8 cellular contexts compared by ENCODE assay signal in genomic region chr12:14111230-14111865, GRCh38.
DNase-seq lines count a peak whose midpoint lies in the region; ATAC-seq and TF ChIP-seq lines count a peak whose summit lies in the region.

No MANE protein-coding gene starts in this region.

- DNase-seq in A673 (ENCODE audit: low spot score) (peak; percentile 22), glutamatergic neuron (no peak), DMS114 treated with DMSO at 0.1 percent for 48 hours (lab: John Stamatoyannopoulos, UW; ENCODE audit: unreplicated experiment) (no peak)
- DNase-seq in activated CD4-positive, alpha-beta T cell treated with anti-CD3 and anti-CD28 coated beads for 4 hours, result no peak

- H3K9me3 Mint-ChIP-seq in nephron, result peaks cover under 1% of the 10 kb centered on the region
- peaks cover 3% of the 10 kb centered on the region for H3K9me3 Mint-ChIP-seq in glutamatergic neuron (ENCODE audit: unreplicated experiment)

- H3K9me3 ChIP-seq in A673 (ENCODE audit: low read depth, low read length, poor library complexity, severe bottlenecking) (no peaks in the 10 kb centered on the region), OCI-LY1 (ENCODE audit: low read length) (no peaks in the 10 kb centered on the region)

- H3K36me3 Mint-ChIP-seq in nephron (ENCODE audit: low read depth), result no peaks in the 10 kb centered on the region
- no peaks in the 10 kb centered on the region for H3K36me3 Mint-ChIP-seq in glutamatergic neuron (ENCODE audit: unreplicated experiment)

- CTCF ChIA-PET in A673 (lab: Charles Lee), result no interaction called here

- H3K27ac Mint-ChIP-seq in nephron, result no peak overlapping the region
- H3K27ac Mint-ChIP-seq in glutamatergic neuron (ENCODE audit: unreplicated experiment), result no peak overlapping the region

- H3K27me3 Mint-ChIP-seq in nephron (ENCODE audit: low read depth) (no peaks in the 10 kb centered on the region), glutamatergic neuron (ENCODE audit: unreplicated experiment) (no peaks in the 10 kb centered on the region)

- no peaks in the 10 kb centered on the region for H3F3A ChIP-seq in OCI-LY1 (ENCODE audit: insufficient read depth, low read length)

- no peaks in the 10 kb centered on the region for H3K9me2 ChIP-seq in OCI-LY1 (ENCODE audit: low read depth, low read length)

- peak overlapping the region; percentile 45 for H3K9ac ChIP-seq in OCI-LY1 (ENCODE audit: low read length)

- POLR2A ChIA-PET in A673 (lab: Charles Lee; ENCODE audit: low non-redundant PET), result no interaction called here

- no peak overlapping the region for H3K4me3 Mint-ChIP-seq in nephron
- no peak overlapping the region for H3K4me3 Mint-ChIP-seq in glutamatergic neuron (ENCODE audit: unreplicated experiment)

- intact Hi-C loops in A673 (cut with micrococcal nuclease; ENCODE audit: unreplicated experiment), result no loop called here

- H3K4me3 ChIP-seq in A673 (ENCODE audit: low read depth, low read length, poor library complexity, severe bottlenecking) (no peak overlapping the region), OCI-LY1 (ENCODE audit: low read depth, low read length, poor library complexity, severe bottlenecking) (no peak overlapping the region)

- H3K4me2 ChIP-seq in OCI-LY1 (ENCODE audit: low read length), result peak overlapping the region; percentile 55

- no TSS peak for BruUV-seq in A673 (replicated peaks; lab: Mats Ljungman, UMichigan)

- no peaks in the 10 kb centered on the region for H4K20me1 ChIP-seq in OCI-LY1 (ENCODE audit: insufficient read depth, low read length)

- H3K27me3 ChIP-seq in A673 (replicated peaks; ENCODE audit: insufficient read depth, low read depth, low read length, poor library complexity) (peaks cover 9% of the 10 kb centered on the region), OCI-LY1 (ENCODE audit: insufficient read depth, low read length) (no peaks in the 10 kb centered on the region)

- ATAC-seq in GM18858 (IDR thresholded peaks at IDR 0.05; ENCODE audit: unreplicated experiment), result peak; percentile 95
- peak; percentile 99 for ATAC-seq in HG02884 (IDR thresholded peaks at IDR 0.05; ENCODE audit: unreplicated experiment)

- no peaks in the 10 kb centered on the region for H3K4me1 ChIP-seq in A673 (ENCODE audit: insufficient read depth, low read length, poor library complexity, severe bottlenecking)
- peaks cover 32% of the 10 kb centered on the region for H3K4me1 ChIP-seq in OCI-LY1 (ENCODE audit: insufficient read depth, low read length, severe bottlenecking)

- TF ChIP-seq CTCF in A673 (conservative IDR thresholded peaks at IDR 0.05; ENCODE audit: low read depth, low read length) (peak; percentile 48), OCI-LY1 (IDR thresholded peaks at IDR 0.05; ENCODE audit: low read length) (peak; percentile 77), nephron (IDR thresholded peaks at IDR 0.05; ENCODE audit: unreplicated experiment in 3 of 3) (peak; percentile 5 to 27 (median 17)), glutamatergic neuron (IDR thresholded peaks at IDR 0.05; ENCODE audit: partially characterized antibody, unreplicated experiment) (no peak)

- no peaks in the 10 kb centered on the region for H3K79me2 ChIP-seq in OCI-LY1 (ENCODE audit: insufficient read depth, low read length)

- H3K4me1 Mint-ChIP-seq in nephron (peaks cover 5% of the 10 kb centered on the region), glutamatergic neuron (ENCODE audit: low read depth, unreplicated experiment) (no peaks in the 10 kb centered on the region)

- H3K27ac ChIP-seq in A673 (ENCODE audit: low read depth, low read length, poor library complexity, severe bottlenecking) (no peak overlapping the region), OCI-LY1 (ENCODE audit: low read depth, low read length, poor library complexity, severe bottlenecking) (peak overlapping the region; percentile 57)

- H3K36me3 ChIP-seq in A673 (ENCODE audit: insufficient read depth, low read length, poor library complexity, severe bottlenecking) (no peaks in the 10 kb centered on the region), OCI-LY1 (ENCODE audit: insufficient read depth, low read length) (no peaks in the 10 kb centered on the region)

- H2AFZ ChIP-seq in OCI-LY1 (ENCODE audit: low read length), result peak overlapping the region; percentile 90
